ENCODE assay signal across 1 cellular context in the genomic region with DNA sequence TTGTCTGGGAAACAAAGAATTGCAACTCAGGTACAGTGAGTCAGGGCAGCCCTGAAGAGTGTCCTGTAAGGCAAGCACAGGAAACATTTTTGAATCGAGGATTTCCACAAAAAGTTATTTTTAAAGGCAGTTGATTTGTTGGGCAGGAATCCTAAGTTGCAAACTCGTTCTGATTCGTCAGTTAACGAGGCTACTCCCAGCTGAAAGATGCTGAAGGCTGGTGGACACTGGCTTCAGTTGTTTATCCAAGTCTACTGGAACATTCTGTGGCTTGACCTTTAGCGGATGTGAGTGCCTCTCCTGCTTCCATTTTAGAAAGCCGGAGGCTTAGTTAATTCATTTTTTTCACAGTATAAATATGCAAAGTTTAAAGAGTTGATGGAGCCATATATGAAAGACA.
TF ChIP-seq lines count a peak whose summit lies in the region.

No MANE protein-coding gene starts in this region.

TF ChIP-seq in endothelial cell of umbilical vein, 7 proteins besides CTCF, POLR2A, EP300 and RAD21:
- TF ChIP-seq EZH2 (IDR thresholded peaks at IDR 0.05; ENCODE audit: borderline replicate concordance, low read depth, low read length, severe bottlenecking): no peak
- no peak for TF ChIP-seq FOS (IDR thresholded peaks at IDR 0.05; ENCODE audit: borderline replicate concordance, insufficient read depth, low read length)
